Comparison of ENCODE assay signal across 8 cellular contexts in the genomic region with DNA sequence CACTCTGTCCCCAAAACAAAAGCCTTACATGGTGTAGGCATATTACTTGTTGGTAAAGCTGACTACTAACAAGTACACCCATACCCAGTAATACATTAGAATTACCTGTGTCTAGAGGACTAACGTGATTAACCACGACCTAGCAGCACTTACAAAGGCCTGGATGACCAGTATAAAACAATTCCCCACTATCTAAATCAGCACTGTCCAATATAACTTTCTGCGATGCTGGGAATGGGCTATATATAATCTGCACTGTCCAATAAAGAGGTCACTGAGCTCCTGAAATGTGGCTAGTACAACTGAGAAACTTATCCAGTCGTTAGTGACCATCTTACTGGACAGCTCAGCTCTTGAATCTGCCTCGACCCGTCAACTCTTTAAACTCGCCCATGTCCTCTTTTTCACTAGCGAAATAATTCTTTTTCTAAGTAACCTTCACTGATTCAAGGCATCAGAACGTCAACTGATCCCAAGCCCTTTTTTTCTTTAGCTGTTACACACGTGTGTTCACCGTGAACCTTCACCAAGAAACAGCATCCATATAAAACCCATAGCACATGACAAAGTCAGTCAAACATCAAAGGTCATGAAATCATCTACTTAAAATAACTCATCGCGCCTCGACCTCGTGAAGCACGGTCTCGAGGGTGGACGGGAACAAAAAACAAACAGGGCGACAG. TPM values are rescaled to one million over a fixed set of nuclear protein-coding genes. Genes with fewer than 3 reads are reported as not detected.
DNase-seq lines count a peak whose midpoint lies in the region; ATAC-seq and TF ChIP-seq lines count a peak whose summit lies in the region.

No MANE protein-coding gene starts in this region.

- H3K4me1 ChIP-seq in SJCRH30 (peaks cover 12% of the 10 kb centered on the region), esophagus squamous epithelium (peaks cover 21 to 60% (median 27%) of the 10 kb centered on the region in 3 donors), ovary (ENCODE audit: insufficient read depth) (peaks cover 7% of the 10 kb centered on the region)

- H3K36me3 ChIP-seq in SJCRH30 (no peaks in the 10 kb centered on the region), esophagus squamous epithelium (no peaks in the 10 kb centered on the region), ovary (no peaks in the 10 kb centered on the region)

- H3K9me3 ChIP-seq in SJCRH30 (replicated peaks) (0 out of 2 replicates have a peak, but pooled peaks cover 2% of the 10 kb centered on the region), esophagus squamous epithelium (peaks cover 0 to 3% (median 0%) of the 10 kb centered on the region in 3 donors), ovary (no peaks in the 10 kb centered on the region)

- H3K27ac ChIP-seq in SJCRH30 = peak overlapping the region; percentile 82
- peak overlapping the region; percentile 94 to 100 (median 98) for H3K27ac ChIP-seq in esophagus squamous epithelium
- H3K27ac ChIP-seq in ovary = peak overlapping the region; percentile 33 to 91

- no peak for TF ChIP-seq POLR2A in esophagus squamous epithelium (IDR thresholded peaks at IDR 0.05)
- no peak for TF ChIP-seq POLR2A in ovary (IDR thresholded peaks at IDR 0.05)

- TF ChIP-seq CTCF in AG10803 (conservative IDR thresholded peaks at IDR 0.05; ENCODE audit: low read length) (no peak), esophagus squamous epithelium (IDR thresholded peaks at IDR 0.05) (no peak), ovary (IDR thresholded peaks at IDR 0.05) (no peak)

- DNase-seq in AG10803 (ENCODE audit: low read depth) = peak; percentile 27
- no peak for DNase-seq in SJCRH30
- DNase-seq in esophagus squamous epithelium (lab: John Stamatoyannopoulos, UW) = no peak
- no peak for DNase-seq in ovary
- DNase-seq in activated CD8-positive, alpha-beta memory T cell treated with anti-CD3 and anti-CD28 coated beads for 24 hours = no peak

- H3K27me3 ChIP-seq in SJCRH30 (no peaks in the 10 kb centered on the region), esophagus squamous epithelium (no peaks in the 10 kb centered on the region), ovary (no peaks in the 10 kb centered on the region)

- H3K4me3 ChIP-seq in AG10803 (ENCODE audit: low read length) = peak overlapping the region; percentile 79
- H3K4me3 ChIP-seq in SJCRH30 = peak overlapping the region; percentile 77
- peak overlapping the region; percentile 72 to 96 (median 88) for H3K4me3 ChIP-seq in esophagus squamous epithelium
- H3K4me3 ChIP-seq in ovary = peak overlapping the region; percentile 94

- no peak for TF ChIP-seq EP300 in ovary (IDR thresholded peaks at IDR 0.05)

- WGBS in esophagus squamous epithelium, 2 donors = 2 to 4% methylated on average over 18 to 19 of the region's 19 CpGs
- WGBS in ovary, 3 donors = 2 to 4% (median 3%) methylated on average over 19 of the region's 19 CpGs

- intact Hi-C loops in esophagus squamous epithelium (cut with DNase I) (no loop called here), ovary (cut with DNase I) (loop anchor here in 1 of 4 donors (2.0 kb wide), 1 partner anchor 70 kb away; no protein-coding TSS in a partner anchor)

- ATAC-seq in GM19467 (IDR thresholded peaks at IDR 0.05; ENCODE audit: unreplicated experiment) = peak; percentile 3
- ATAC-seq in GM21360 (IDR thresholded peaks at IDR 0.05; ENCODE audit: unreplicated experiment) = no peak
- no peak for ATAC-seq in GM21723 (IDR thresholded peaks at IDR 0.05; ENCODE audit: unreplicated experiment)

RNA-seq across cellular contexts. Expression of a gene that starts 0.9 kb away (rescaled TPM):
- 13.2 and 14.0 TPM in 2 replicates for total RNA-seq in SJCRH30 (2014; rRNA removed; shearing (Covaris generic))
- total RNA-seq in esophagus squamous epithelium (10 to 100 TPM; 17.1 to 38.3 (median 32.6) TPM), ovary (10 to 100 TPM; 13.7 to 32.4 (median 22.2) TPM)
- 10 to 100 TPM in 1 of 2 donors, 1 to 10 TPM in 1; 7.0 to 10.4 TPM for polyA plus RNA-seq in ovary

RNA-seq across cellular contexts. Expression of a gene that starts 44.4 kb away (rescaled TPM):
- total RNA-seq in SJCRH30 (2014; rRNA removed; shearing (Covaris generic)) = 12.1 and 13.4 TPM in 2 replicates
- total RNA-seq in esophagus squamous epithelium = not detected
- not detected for total RNA-seq in ovary
- under 1 TPM in 1 of 2 donors, not detected in 1; 0.02 TPM for polyA plus RNA-seq in ovary

Comparison
In these comparisons a context has a peak if more than half of its experiments do, and no peak if none do; other contexts are left out.
1. RNA of a gene that starts 44.4 kb away (total RNA-seq): 12.1 to 13.4 TPM in SJCRH30; not detected in esophagus squamous epithelium and not detected in ovary; every median in the first group is over 10 times any median in the second.
2. Peak in every context shown above with its lines, with median percentiles within 50 percentile points of each other: H3K4me3 ChIP-seq and H3K27ac ChIP-seq.